In the genomic region with DNA sequence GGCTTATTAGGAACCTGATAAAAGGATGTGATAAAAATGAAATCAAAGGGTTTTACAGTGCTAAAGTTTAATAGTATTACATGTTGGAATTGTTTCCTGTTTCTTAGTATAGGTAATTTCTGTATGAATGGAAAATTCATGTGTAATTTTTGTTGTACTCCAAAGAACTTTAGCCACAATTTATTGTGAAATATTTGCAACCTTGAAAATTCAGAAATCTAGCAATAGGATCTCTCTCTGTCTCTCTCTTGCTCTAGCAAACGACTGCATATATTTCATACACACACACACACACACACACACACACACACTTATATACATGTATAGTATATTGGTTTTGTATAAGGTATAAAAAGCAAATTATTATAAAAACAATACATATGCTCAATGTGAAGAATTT, we compare ENCODE assay signal across 11 cellular contexts. TPM values are rescaled to one million over a fixed set of nuclear protein-coding genes. Genes with fewer than 3 reads are reported as not detected.
A peak's percentile ranks its signal among the peaks of the same experiment; 100 is the strongest.
DNase-seq lines count a peak whose midpoint lies in the region; ATAC-seq and TF ChIP-seq lines count a peak whose summit lies in the region.
"Had no signal": no experiment of that assay in that cellular context is flagged by ENCODE, and none has a peak within 500 bp of the region (broad histone marks: within the 10 kb centered on the region; RNA-seq: fewer than 3 reads in every experiment).

No MANE protein-coding gene starts in this region.

- H3K4me1 ChIP-seq in ACC112 (ENCODE audit: control insufficient read depth, insufficient read depth, low read length, unreplicated experiment): peaks cover 37% of the 10 kb centered on the region
- H3K4me1 ChIP-seq in muscle layer of duodenum (ENCODE audit: control insufficient read depth in 1 of 2, insufficient read depth in 2 of 2, low read length in 2 of 2): peaks cover 10 to 14% of the 10 kb centered on the region in 2 donors

- no peak overlapping the region for H2AFZ ChIP-seq in ACC112 (ENCODE audit: low read length, unreplicated experiment)

- H3K9me3 ChIP-seq in muscle layer of duodenum (ENCODE audit: control insufficient read depth in 1 of 2, low read length in 2 of 2): no peaks in the 10 kb centered on the region

- no peaks in the 10 kb centered on the region for H3K9me3 Mint-ChIP-seq in HFFc6
- no peaks in the 10 kb centered on the region for H3K9me3 Mint-ChIP-seq in MCF 10A (ENCODE audit: unreplicated experiment)
- H3K9me3 Mint-ChIP-seq in activated CD4-positive, alpha-beta T cell treated with anti-CD3 and anti-CD28 coated beads for 36 hours (ENCODE audit: low read depth): peaks cover 7% of the 10 kb centered on the region

- H3K4me3 ChIP-seq in ACC112 (ENCODE audit: low read depth, low read length): peak overlapping the region; percentile 75
- H3K4me3 ChIP-seq in muscle layer of duodenum (ENCODE audit: low read depth in 1 of 2, low read length in 2 of 2): peak overlapping the region; percentile 30 to 50

- intact Hi-C loops in MCF 10A (cut with micrococcal nuclease): no loop called here
- intact Hi-C loops in activated CD4-positive, alpha-beta T cell treated with anti-CD3 and anti-CD28 coated beads for 36 hours (cut with DNase I, micrococcal nuclease): loop anchor here (2.0 to 5.0 kb wide), 2 partner anchors 56 to 59 kb away; a partner anchor contains a TSS

- H3K36me3 ChIP-seq in ACC112 (ENCODE audit: insufficient read depth, low read length): no peaks in the 10 kb centered on the region
- H3K36me3 ChIP-seq in muscle layer of duodenum (ENCODE audit: control insufficient read depth in 1 of 2, insufficient read depth in 2 of 2, low read length in 2 of 2): no peaks in the 10 kb centered on the region

- H3K4me1 Mint-ChIP-seq in HFFc6 (ENCODE audit: low read depth) (peaks cover 44% of the 10 kb centered on the region), MCF 10A (ENCODE audit: insufficient read depth, unreplicated experiment) (peaks cover 26% of the 10 kb centered on the region)
- H3K4me1 Mint-ChIP-seq in activated CD4-positive, alpha-beta T cell treated with anti-CD3 and anti-CD28 coated beads for 36 hours: peaks cover 69% of the 10 kb centered on the region
- H3K4me1 Mint-ChIP-seq: nephron progenitor cell had no signal

- H3K4me3 Mint-ChIP-seq in HFFc6 (peak overlapping the region; percentile 87), MCF 10A (ENCODE audit: unreplicated experiment) (peak overlapping the region; percentile 4)
- H3K4me3 Mint-ChIP-seq in activated CD4-positive, alpha-beta T cell treated with anti-CD3 and anti-CD28 coated beads for 36 hours: no peak overlapping the region
- H3K4me3 Mint-ChIP-seq: nephron progenitor cell had no signal

- BruUV-seq in MCF 10A (replicated peaks; lab: Mats Ljungman, UMichigan): no TSS peak

- H3K27me3 ChIP-seq in ACC112 (ENCODE audit: insufficient read depth, low read length) (no peaks in the 10 kb centered on the region), muscle layer of duodenum (ENCODE audit: low read depth, low read length) (no peaks in the 10 kb centered on the region)

- H3K36me3 Mint-ChIP-seq in HFFc6 (ENCODE audit: low read depth) (peaks cover 7% of the 10 kb centered on the region), MCF 10A (ENCODE audit: insufficient read depth, unreplicated experiment) (peaks cover 20% of the 10 kb centered on the region)
- peaks cover 24% of the 10 kb centered on the region for H3K36me3 Mint-ChIP-seq in activated CD4-positive, alpha-beta T cell treated with anti-CD3 and anti-CD28 coated beads for 36 hours (ENCODE audit: low read depth)

- no peak for TF ChIP-seq CTCF in HFFc6 (IDR thresholded peaks at IDR 0.05)
- TF ChIP-seq CTCF in MCF 10A (IDR thresholded peaks at IDR 0.05; ENCODE audit: unreplicated experiment): no peak

- DNase-seq in HFFc6 (no peak), MCF 10A (ENCODE audit: unreplicated experiment) (no peak), NK-92 (lab: John Stamatoyannopoulos, UW; ENCODE audit: unreplicated experiment) (no peak), NCI-H524 treated with DMSO at 0.1 percent for 48 hours (lab: John Stamatoyannopoulos, UW) (no peak)
- DNase-seq in stimulated activated CD8-positive, alpha-beta memory T cell treated with anti-CD3 and anti-CD28 coated beads, Interleukin-4, amount 100 ng/mL, for 48 hours: no peak
- no peak for DNase-seq in activated CD4-positive, alpha-beta T cell treated with anti-CD3 and anti-CD28 coated beads for 36 hours
- DNase-seq: activated CD4-positive, CD25-positive, alpha-beta regulatory T cell; NCI-H1105; nephron progenitor cell had no signal

- peaks cover 81% of the 10 kb centered on the region for H3K79me2 ChIP-seq in ACC112 (ENCODE audit: control insufficient read depth, insufficient read depth, low read length, unreplicated experiment)

- peak overlapping the region; percentile 50 for H3K27ac ChIP-seq in ACC112 (ENCODE audit: low read depth, low read length)
- H3K27ac ChIP-seq in muscle layer of duodenum (ENCODE audit: low read length): peak overlapping the region; percentile 28

- no peak for ATAC-seq in activated CD4-positive, alpha-beta T cell treated with anti-CD3 and anti-CD28 coated beads for 36 hours

- POLR2A ChIA-PET in MCF 10A (lab: Yijun Ruan, JAX): interaction anchor here (0.6 to 4.2 kb wide), 12 partner anchors 9 to 257 kb away, joined by 3 to 24 read pairs (median 4); a partner anchor contains a TSS
- POLR2A ChIA-PET in activated CD4-positive, alpha-beta T cell treated with anti-CD3 and anti-CD28 coated beads for 36 hours (lab: Charles Lee): interaction anchor here (0.8 kb wide), 1 partner anchor 60 kb away, joined by 4 read pairs; a partner anchor contains a TSS

- CTCF ChIA-PET in MCF 10A (lab: Yijun Ruan, JAX): interaction anchor here (0.5 to 2.6 kb wide), 2 partner anchors 13 to 41 kb away, joined by 3 to 7 read pairs; no protein-coding TSS in a partner anchor
- CTCF ChIA-PET in activated CD4-positive, alpha-beta T cell treated with anti-CD3 and anti-CD28 coated beads for 36 hours (lab: Charles Lee): interaction anchor here (1.2 to 1.9 kb wide), 5 partner anchors 11 to 60 kb away, joined by 3 to 5 read pairs (median 4); a partner anchor contains a TSS

- H3K27me3 Mint-ChIP-seq in HFFc6 (ENCODE audit: insufficient read depth) (no peaks in the 10 kb centered on the region), MCF 10A (ENCODE audit: insufficient read depth, unreplicated experiment) (no peaks in the 10 kb centered on the region)
- no peaks in the 10 kb centered on the region for H3K27me3 Mint-ChIP-seq in activated CD4-positive, alpha-beta T cell treated with anti-CD3 and anti-CD28 coated beads for 36 hours

- peak overlapping the region; percentile 84 for H3K27ac Mint-ChIP-seq in HFFc6
- no peak overlapping the region for H3K27ac Mint-ChIP-seq in MCF 10A (ENCODE audit: low read depth, unreplicated experiment)
- H3K27ac Mint-ChIP-seq in activated CD4-positive, alpha-beta T cell treated with anti-CD3 and anti-CD28 coated beads for 36 hours: no peak overlapping the region
- H3K27ac Mint-ChIP-seq: nephron progenitor cell had no signal

RNA-seq across cellular contexts. Expression of a gene that starts 59.6 kb away (rescaled TPM):
- total RNA-seq in HFFc6 (2021; fragmentation: NEBNext Ultra II Directional; extraction: Animal tissue kit (Norgen Biotek cat#: 25700)): 10 to 100 TPM; 23.7 to 31.8 (median 27.6) TPM
- 32.9 and 36.8 TPM in 2 replicates for total RNA-seq in MCF 10A (2022)
- 10 to 100 TPM; 26.7 to 45.8 TPM for total RNA-seq in activated CD4-positive, alpha-beta T cell treated with anti-CD3 and anti-CD28 coated beads for 36 hours
